8 cellular contexts compared by ENCODE assay signal in genomic region chr6:140485740-140486467, GRCh38.
A peak's percentile ranks its signal among the peaks of the same experiment; 100 is the strongest.
DNase-seq lines count a peak whose midpoint lies in the region; ATAC-seq and TF ChIP-seq lines count a peak whose summit lies in the region.

No MANE protein-coding gene starts in this region.

- no peaks in the 10 kb centered on the region for H3K36me3 ChIP-seq in osteoblast (ENCODE audit: insufficient read depth, low read length)

- H2AFZ ChIP-seq in osteoblast (ENCODE audit: low read length): peak overlapping the region; percentile 28

- peak overlapping the region; percentile 88 for H3K27ac ChIP-seq in osteoblast (ENCODE audit: low read depth, low read length)
- peak overlapping the region in 1 of 2 donors; percentile 20 for H3K27ac ChIP-seq in coronary artery

- H3K4me2 ChIP-seq in osteoblast (ENCODE audit: insufficient read depth, low read length): peak overlapping the region; percentile 49

- H3K27me3 ChIP-seq in osteoblast (ENCODE audit: insufficient read depth, low read length): no peaks in the 10 kb centered on the region

- peaks cover 4% of the 10 kb centered on the region for H3K9me3 ChIP-seq in osteoblast (ENCODE audit: low read depth, low read length)

- no peaks in the 10 kb centered on the region for H4K20me1 ChIP-seq in osteoblast (ENCODE audit: insufficient read depth, low read length)

- peaks cover 26% of the 10 kb centered on the region for H3K4me1 ChIP-seq in osteoblast (ENCODE audit: insufficient read depth, low read length)

- H3K4me3 ChIP-seq in astrocyte of the cerebellum (ENCODE audit: low read depth, low read length) (no peak overlapping the region), osteoblast (ENCODE audit: insufficient read depth, low read length) (no peak overlapping the region), coronary artery (no peak overlapping the region)

- H3K79me2 ChIP-seq in osteoblast (ENCODE audit: insufficient read depth, low read length): no peaks in the 10 kb centered on the region

- ATAC-seq in HG03520 (IDR thresholded peaks at IDR 0.05; ENCODE audit: unreplicated experiment): peak; percentile 74

- TF ChIP-seq CTCF in astrocyte of the cerebellum (IDR thresholded peaks at IDR 0.05; ENCODE audit: low read depth, low read length, missing control alignments): no peak
- TF ChIP-seq CTCF in osteoblast (IDR thresholded peaks at IDR 0.05; ENCODE audit: extremely low read depth, low read depth, low read length): no peak
- no peak for TF ChIP-seq CTCF in coronary artery (IDR thresholded peaks at IDR 0.05)

- in situ Hi-C loops in astrocyte of the cerebellum (cut with HindIII; ENCODE audit: low sequenced_read_pairs): no loop called here

- DNase-seq in GM04504 (ENCODE audit: low read depth): peak; percentile 52
- peak; percentile 43 for DNase-seq in astrocyte of the cerebellum (ENCODE audit: low read depth)
- DNase-seq in osteoblast (ENCODE audit: insufficient read length, low spot score, missing footprints): peak; percentile 63
- no peak for DNase-seq in coronary artery (ENCODE audit: low spot score)
- DNase-seq in foreskin melanocyte: no peak
- no peak for DNase-seq in NCI-H1092 (lab: John Stamatoyannopoulos, UW)
- no peak for DNase-seq in SW480 (ENCODE audit: low spot score)

Comparison
In these comparisons a context has a peak if more than half of its experiments do, and no peak if none do; other contexts are left out.
1. DNase-seq: peak in GM04504 (single experiment), astrocyte of the cerebellum (single experiment) and osteoblast (single experiment); none in coronary artery (single experiment), foreskin melanocyte (single experiment), NCI-H1092 (single experiment) and SW480 (single experiment).